1 cellular context compared by ENCODE assay signal in the genomic region with DNA sequence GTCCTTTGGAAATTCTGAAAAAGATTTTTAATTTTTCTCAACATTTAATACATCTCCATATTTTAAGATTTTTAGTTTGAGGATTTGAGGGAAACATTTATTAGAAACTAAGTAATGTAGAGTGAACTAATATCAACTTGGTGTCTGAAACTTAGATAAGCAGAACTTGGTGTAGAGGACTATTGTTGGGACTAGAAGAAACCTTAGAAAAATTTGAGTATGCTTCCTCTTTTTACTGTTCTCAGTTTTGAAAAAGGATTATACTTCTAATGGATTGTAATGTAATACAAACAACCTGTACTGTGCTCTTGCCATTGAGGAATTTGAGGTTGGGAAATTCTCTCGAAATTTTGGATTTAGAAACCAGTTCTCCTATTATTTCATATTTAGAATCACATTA.
TF ChIP-seq lines count a peak whose summit lies in the region.

No MANE protein-coding gene starts in this region.

TF ChIP-seq in endothelial cell of umbilical vein, 7 proteins besides CTCF, POLR2A, EP300 and RAD21 (continued from another document):
- no peak for TF ChIP-seq GATA2 (IDR thresholded peaks at IDR 0.05; ENCODE audit: insufficient read depth, insufficient read length, low read depth, low read length)
- TF ChIP-seq MYC (IDR thresholded peaks at IDR 0.05; ENCODE audit: low read depth, low read length): no peak
- no peak for TF ChIP-seq POLR2AphosphoS5 (IDR thresholded peaks at IDR 0.05; ENCODE audit: insufficient read depth, low read depth, low read length)
- TF ChIP-seq MAX (IDR thresholded peaks at IDR 0.05; ENCODE audit: insufficient read depth, insufficient read length): no peak
